Comparison of ENCODE assay signal across 9 cellular contexts in genomic region chr13:76980075-76980718, GRCh38. TPM values are rescaled to one million over a fixed set of nuclear protein-coding genes. Genes with fewer than 3 reads are reported as not detected.
A peak's percentile ranks its signal among the peaks of the same experiment; 100 is the strongest.
DNase-seq lines count a peak whose midpoint lies in the region; TF ChIP-seq lines count a peak whose summit lies in the region.
"Had no signal": no experiment of that assay in that cellular context is flagged by ENCODE, and none has a peak within 500 bp of the region (broad histone marks: within the 10 kb centered on the region; RNA-seq: fewer than 3 reads in every experiment).

No MANE protein-coding gene starts in this region.

- TF ChIP-seq CTCF in GM12874 (IDR thresholded peaks at IDR 0.05; ENCODE audit: insufficient read depth, low read depth, low read length): peak; percentile 100
- TF ChIP-seq CTCF in astrocyte of the cerebellum (IDR thresholded peaks at IDR 0.05; ENCODE audit: low read depth, low read length, missing control alignments): peak; percentile 97

- peak; percentile 96 for DNase-seq in H7
- peak; percentile 32 for DNase-seq in M059J (ENCODE audit: low read depth)
- peak; percentile 90 for DNase-seq in T-helper 9 cell
- DNase-seq in astrocyte of the cerebellum (ENCODE audit: low read depth): no peak
- peak; percentile 97 for DNase-seq in iPS-NIHi11 (ENCODE audit: low spot score)
- DNase-seq in stimulated activated CD4-positive, alpha-beta T cell treated with anti-CD3 and anti-CD28 coated beads, Interleukin-12 subunit alpha, Interleukin-12 subunit beta, amount 100 ng/mL, for 4 hours: peak; percentile 90
- DNase-seq in cortex of kidney (lab: John Stamatoyannopoulos, UW): no peak

- H3K4me3 ChIP-seq in H7 (ENCODE audit: insufficient read depth, low read depth, low read length) (no peak overlapping the region), astrocyte of the cerebellum (ENCODE audit: low read depth, low read length) (peak overlapping the region; percentile 27)

- H3K27me3 ChIP-seq in H7 (ENCODE audit: control insufficient read depth, insufficient read depth, low read length): no peaks in the 10 kb centered on the region

- in situ Hi-C loops in astrocyte of the cerebellum (cut with HindIII; ENCODE audit: low sequenced_read_pairs): no loop called here

- no peaks in the 10 kb centered on the region for H3K36me3 ChIP-seq in H7 (replicated peaks; ENCODE audit: control insufficient read depth, insufficient read depth, low read length)

RNA-seq across cellular contexts. Expression of gene CLN5, which starts 11.7 kb away (rescaled TPM):
- 7.8 and 8.8 TPM in 2 replicates for total RNA-seq in H7 (2014; rRNA removed; shearing (Covaris generic))
- 21.3 and 23.3 TPM in 2 replicates for total RNA-seq in M059J (2014; rRNA removed; shearing (Covaris generic))

RNA-seq across cellular contexts. Expression of gene ACOD1, which starts 31.9 kb away (rescaled TPM):
- not detected in 2 replicates for total RNA-seq in H7 (2014; rRNA removed; shearing (Covaris generic))
- total RNA-seq in M059J (2014; rRNA removed; shearing (Covaris generic)): not detected in 2 replicates
- total RNA-seq: subcutaneous adipose tissue had no signal

RNA-seq across cellular contexts. Expression of gene FBXL3, which starts 46.8 kb away (rescaled TPM):
- 13.8 and 15.5 TPM in 2 replicates for total RNA-seq in H7 (2014; rRNA removed; shearing (Covaris generic))
- total RNA-seq in M059J (2014; rRNA removed; shearing (Covaris generic)): 24.3 and 27.3 TPM in 2 replicates

Comparison
In these comparisons a context has a peak if more than half of its experiments do, and no peak if none do; other contexts are left out.
1. DNase-seq: peak in H7 (single experiment), M059J (single experiment), T-helper 9 cell (single experiment), iPS-NIHi11 (single experiment) and stimulated activated CD4-positive, alpha-beta T cell treated with anti-CD3 and anti-CD28 coated beads, Interleukin-12 subunit alpha, Interleukin-12 subunit beta, amount 100 ng/mL, for 4 hours (single experiment); none in astrocyte of the cerebellum (single experiment) and cortex of kidney (single experiment).